8 cellular contexts compared by ENCODE assay signal in the genomic region with DNA sequence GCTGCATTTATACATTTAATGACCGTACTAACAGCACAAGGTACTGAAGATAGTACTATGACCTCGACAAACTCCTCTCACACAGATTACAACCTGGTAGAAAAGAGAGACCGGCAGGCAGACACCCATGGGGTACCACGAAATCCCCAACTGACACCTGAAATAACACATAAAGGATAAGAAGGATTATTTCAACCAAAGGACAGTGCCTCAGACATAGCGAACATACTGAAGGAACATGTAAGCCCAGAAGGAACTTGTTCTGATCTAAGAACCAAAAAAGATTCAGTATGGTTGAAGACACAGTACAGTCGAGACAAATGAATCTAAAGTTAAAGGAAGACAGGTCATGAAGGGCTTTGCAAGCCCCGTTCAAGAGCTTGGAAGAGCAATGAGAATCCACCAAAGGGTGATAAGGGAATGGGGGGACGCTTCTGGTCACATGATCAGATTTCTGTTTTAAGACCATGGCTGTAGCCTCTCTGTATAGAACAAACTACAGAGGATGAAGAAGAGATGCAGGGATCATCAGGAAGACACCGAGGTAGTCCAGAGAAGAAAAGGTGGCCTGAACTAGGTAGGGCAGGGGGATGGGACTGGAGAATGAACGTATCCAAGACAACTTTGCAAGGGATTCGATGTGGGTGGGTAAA. TPM values are rescaled to one million over a fixed set of nuclear protein-coding genes. Genes with fewer than 3 reads are reported as not detected.
A peak's percentile ranks its signal among the peaks of the same experiment; 100 is the strongest.
DNase-seq lines count a peak whose midpoint lies in the region; ATAC-seq and TF ChIP-seq lines count a peak whose summit lies in the region.

No MANE protein-coding gene starts in this region.

- H3K27ac ChIP-seq in CD4-positive, alpha-beta T cell (ENCODE audit: low read depth, low read length) = no peak overlapping the region
- no peak overlapping the region for H3K27ac ChIP-seq in duodenal mucosa (ENCODE audit: low read depth, low read length)

- no peaks in the 10 kb centered on the region for H3K9me3 ChIP-seq in CD4-positive, alpha-beta T cell (ENCODE audit: control insufficient read depth, low read length)
- H3K9me3 ChIP-seq in NT2/D1 (ENCODE audit: insufficient read depth, low read length) (no peaks in the 10 kb centered on the region), duodenal mucosa (ENCODE audit: control insufficient read depth in 1 of 2, low read length in 2 of 2) (no peaks in the 10 kb centered on the region)

- H3K27me3 Mint-ChIP-seq in CD4-positive, alpha-beta T cell = no peaks in the 10 kb centered on the region
- no peaks in the 10 kb centered on the region for H3K27me3 Mint-ChIP-seq in nephron (ENCODE audit: low read depth)

- intact Hi-C loops in CD4-positive, alpha-beta T cell (cut with DNase I, micrococcal nuclease) = loop anchor here in 1 of 2 experiments (5.0 to 10.0 kb wide), 4 partner anchors 358 to 1270 kb away; a partner anchor contains a TSS

- no peaks in the 10 kb centered on the region for H3K27me3 ChIP-seq in CD4-positive, alpha-beta T cell (ENCODE audit: control insufficient read depth, insufficient read depth, low read length)
- H3K27me3 ChIP-seq in NT2/D1 (ENCODE audit: insufficient read depth, insufficient read length) (no peaks in the 10 kb centered on the region), duodenal mucosa (ENCODE audit: control insufficient read depth in 1 of 2, insufficient read depth in 2 of 2, low read length in 2 of 2) (no peaks in the 10 kb centered on the region)

- no peaks in the 10 kb centered on the region for H3K9me3 Mint-ChIP-seq in CD4-positive, alpha-beta T cell
- H3K9me3 Mint-ChIP-seq in nephron = no peaks in the 10 kb centered on the region

- H3K4me1 ChIP-seq in NT2/D1 (ENCODE audit: insufficient read depth, insufficient read length) (peaks cover 6% of the 10 kb centered on the region), duodenal mucosa (ENCODE audit: control insufficient read depth in 1 of 2, insufficient read depth in 2 of 2, low read length in 2 of 2) (peaks cover 41 to 44% of the 10 kb centered on the region in 2 donors)

- TF ChIP-seq CTCF in CD4-positive, alpha-beta T cell (IDR thresholded peaks at IDR 0.05) = no peak
- TF ChIP-seq CTCF in nephron (IDR thresholded peaks at IDR 0.05; ENCODE audit: unreplicated experiment in 3 of 3) = no peak

- POLR2A ChIA-PET in CD4-positive, alpha-beta T cell (lab: Charles Lee) = no interaction called here

- peaks cover 63% of the 10 kb centered on the region for H3K4me1 Mint-ChIP-seq in CD4-positive, alpha-beta T cell (ENCODE audit: low read depth)
- H3K4me1 Mint-ChIP-seq in nephron = peaks cover 42% of the 10 kb centered on the region

- H3K4me3 Mint-ChIP-seq in CD4-positive, alpha-beta T cell = peak overlapping the region; percentile 82
- peak overlapping the region; percentile 94 to 98 (median 97) for H3K4me3 Mint-ChIP-seq in nephron

- H3K9ac ChIP-seq in NT2/D1 (ENCODE audit: insufficient read length, low read depth) (peak overlapping the region; percentile 95), duodenal mucosa (ENCODE audit: low read depth in 1 of 2, low read length in 2 of 2) (peak overlapping the region; percentile 91 to 93)

- H3K4me3 ChIP-seq in NT2/D1 (ENCODE audit: insufficient read length, low read depth) = peak overlapping the region; percentile 93
- peak overlapping the region; percentile 73 to 99 for H3K4me3 ChIP-seq in duodenal mucosa (ENCODE audit: low read depth in 1 of 2, low read length in 2 of 2)

- no peak for DNase-seq in CD4-positive, alpha-beta T cell
- DNase-seq in NT2/D1 (ENCODE audit: low read depth, low spot score) (no peak), medulla oblongata (ENCODE audit: extremely low spot score) (no peak), DMS153 (lab: John Stamatoyannopoulos, UW) (no peak), NCI-H2171 (lab: John Stamatoyannopoulos, UW) (no peak)

- H3K27ac Mint-ChIP-seq in CD4-positive, alpha-beta T cell = peak overlapping the region; percentile 86
- peak overlapping the region; percentile 88 to 92 (median 91) for H3K27ac Mint-ChIP-seq in nephron

- peaks cover 40% of the 10 kb centered on the region for H3K36me3 Mint-ChIP-seq in CD4-positive, alpha-beta T cell (ENCODE audit: low read depth)
- peaks cover 21% of the 10 kb centered on the region for H3K36me3 Mint-ChIP-seq in nephron (ENCODE audit: low read depth)

- CTCF ChIA-PET in CD4-positive, alpha-beta T cell (lab: Charles Lee) = interaction anchor here (1.0 kb wide), 1 partner anchor 22 kb away, joined by 3 read pairs; no protein-coding TSS in a partner anchor

- H3K36me3 ChIP-seq in NT2/D1 (ENCODE audit: insufficient read depth, insufficient read length, low read length) (peaks cover 36% of the 10 kb centered on the region), duodenal mucosa (ENCODE audit: control insufficient read depth in 1 of 2, insufficient read depth in 2 of 2, low read length in 2 of 2) (peaks cover 4 to 7% of the 10 kb centered on the region in 2 donors)

- no peak for ATAC-seq in CD4-positive, alpha-beta T cell (ENCODE audit: poor library complexity)
- no peak for ATAC-seq in HG03565 (IDR thresholded peaks at IDR 0.05; ENCODE audit: unreplicated experiment)

RNA-seq across cellular contexts. Expression of a gene that starts 0.9 kb away (rescaled TPM):
- 10 to 100 TPM; 29.1 to 29.7 TPM for total RNA-seq in CD4-positive, alpha-beta T cell

RNA-seq across cellular contexts. Expression of a gene that starts 26.3 kb away (rescaled TPM):
- total RNA-seq in CD4-positive, alpha-beta T cell = 10 to 100 TPM; 40.3 to 40.6 TPM
